In the genomic region with DNA sequence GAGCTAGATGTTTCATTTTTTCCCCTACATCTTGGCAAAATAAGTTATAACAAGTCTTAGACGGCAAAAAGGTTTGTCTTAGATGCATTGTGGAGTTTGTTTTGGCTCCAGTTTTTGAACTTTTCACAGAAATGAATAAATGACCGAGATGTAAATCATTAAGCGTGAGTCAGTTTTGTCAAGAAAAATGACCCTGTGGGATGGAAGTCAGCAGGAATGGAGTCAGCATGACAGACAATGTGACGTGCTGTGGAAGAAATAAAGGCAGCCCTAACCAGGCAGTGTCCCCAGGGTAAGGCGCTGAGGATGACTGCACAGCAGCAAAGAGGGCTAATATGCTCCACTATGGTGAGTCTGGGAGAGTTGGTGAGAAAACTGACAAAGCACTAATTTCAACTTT, we compare ENCODE assay signal across 18 cellular contexts.
"Had no signal": no experiment of that assay in that cellular context is flagged by ENCODE, and none has a peak within 500 bp of the region (broad histone marks: within the 10 kb centered on the region; RNA-seq: fewer than 3 reads in every experiment).

No MANE protein-coding gene starts in this region.

- H3K4me3 ChIP-seq: gastrocnemius medialis, left ventricle myocardium inferior, SK-N-MC, suprapubic skin, upper lobe of left lung had no signal

- H3K27ac Mint-ChIP-seq: activated B cell treated with CpG ODN at 0.5 μM for 24 hours; activated CD4-positive, alpha-beta memory T cell treated with anti-CD3 and anti-CD28 coated beads, Interleukin-2, amount 10 ng/mL, durations not matched to agents 7 days and 5 days; activated CD8-positive, alpha-beta memory T cell treated with anti-CD3 and anti-CD28 coated beads, Interleukin-2, amount 10 ng/mL, durations not matched to agents 7 days and 5 days; activated naive CD4-positive, alpha-beta T cell treated with anti-CD3 and anti-CD28 coated beads for 36 hours; activated T-helper 2 cell treated with anti-CD3 and anti-CD28 coated beads, Interferon-gamma antibody, Interleukin-2, Interleukin-4, amounts not matched to agents 10 μg/mL and 5 μg/mL and 100 μg/mL, durations not matched to agents 14 hours and 24 hours and 36 hours; effector memory CD8-positive, alpha-beta T cell; nephron progenitor cell; stimulated activated naive CD8-positive, alpha-beta T cell treated with anti-CD3 and anti-CD28 coated beads, Interleukin-15, Interleukin-2, amounts not matched to agents 100 ng/mL and 50 ng/mL, for 24 hours had no signal

- H3K4me1 Mint-ChIP-seq: activated B cell treated with CpG ODN at 0.5 μM for 24 hours; activated CD4-positive, alpha-beta memory T cell treated with anti-CD3 and anti-CD28 coated beads, Interleukin-2, amount 10 ng/mL, durations not matched to agents 7 days and 5 days; activated CD8-positive, alpha-beta memory T cell treated with anti-CD3 and anti-CD28 coated beads, Interleukin-2, amount 10 ng/mL, durations not matched to agents 7 days and 5 days; nephron progenitor cell had no signal

- ATAC-seq: activated CD8-positive, alpha-beta memory T cell treated with anti-CD3 and anti-CD28 coated beads, Interleukin-2, amount 10 ng/mL, durations not matched to agents 7 days and 5 days; effector memory CD8-positive, alpha-beta T cell; gastrocnemius medialis had no signal

- H3K4me3 Mint-ChIP-seq: activated B cell treated with CpG ODN at 0.5 μM for 24 hours; activated CD4-positive, alpha-beta memory T cell treated with anti-CD3 and anti-CD28 coated beads, Interleukin-2, amount 10 ng/mL, durations not matched to agents 7 days and 5 days; activated CD8-positive, alpha-beta memory T cell treated with anti-CD3 and anti-CD28 coated beads, Interleukin-2, amount 10 ng/mL, durations not matched to agents 7 days and 5 days; activated naive CD4-positive, alpha-beta T cell treated with anti-CD3 and anti-CD28 coated beads for 36 hours; effector memory CD8-positive, alpha-beta T cell; nephron progenitor cell; stimulated activated naive CD8-positive, alpha-beta T cell treated with anti-CD3 and anti-CD28 coated beads, Interleukin-15, Interleukin-2, amounts not matched to agents 100 ng/mL and 50 ng/mL, for 24 hours had no signal

- H3K36me3 Mint-ChIP-seq: activated CD8-positive, alpha-beta memory T cell treated with anti-CD3 and anti-CD28 coated beads, Interleukin-2, amount 10 ng/mL, durations not matched to agents 7 days and 5 days had no signal

- H3K36me3 ChIP-seq: gastrocnemius medialis, left ventricle myocardium inferior, suprapubic skin, upper lobe of left lung had no signal

- H3K9me3 Mint-ChIP-seq: activated B cell treated with CpG ODN at 0.5 μM for 24 hours; activated CD4-positive, alpha-beta memory T cell treated with anti-CD3 and anti-CD28 coated beads, Interleukin-2, amount 10 ng/mL, durations not matched to agents 7 days and 5 days; activated naive CD4-positive, alpha-beta T cell treated with anti-CD3 and anti-CD28 coated beads for 36 hours; activated T-helper 2 cell treated with anti-CD3 and anti-CD28 coated beads, Interferon-gamma antibody, Interleukin-2, Interleukin-4, amounts not matched to agents 10 μg/mL and 5 μg/mL and 100 μg/mL, durations not matched to agents 14 hours and 24 hours and 36 hours; effector memory CD8-positive, alpha-beta T cell; nephron progenitor cell; stimulated activated naive CD8-positive, alpha-beta T cell treated with anti-CD3 and anti-CD28 coated beads, Interleukin-15, Interleukin-2, amounts not matched to agents 100 ng/mL and 50 ng/mL, for 24 hours had no signal

- H3K4me1 ChIP-seq: gastrocnemius medialis, left ventricle myocardium inferior, suprapubic skin, upper lobe of left lung had no signal

- H3K27me3 ChIP-seq: gastrocnemius medialis, suprapubic skin, upper lobe of left lung had no signal

- H3K9me3 ChIP-seq: gastrocnemius medialis, left ventricle myocardium inferior, suprapubic skin, upper lobe of left lung had no signal

- H3K27ac ChIP-seq: gastrocnemius medialis, left ventricle myocardium inferior, SK-N-MC, suprapubic skin, upper lobe of left lung had no signal

- DNase-seq: activated B cell treated with CpG ODN at 0.5 μM for 24 hours; activated CD4-positive, alpha-beta memory T cell treated with anti-CD3 and anti-CD28 coated beads, Interleukin-2, amount 10 ng/mL, durations not matched to agents 7 days and 5 days; activated CD4-positive, alpha-beta T cell treated with anti-CD3 and anti-CD28 coated beads for 4 hours; activated CD8-positive, alpha-beta memory T cell treated with anti-CD3 and anti-CD28 coated beads, Interleukin-2, amount 10 ng/mL, durations not matched to agents 7 days and 5 days; activated naive CD4-positive, alpha-beta T cell treated with anti-CD3 and anti-CD28 coated beads for 36 hours; effector memory CD8-positive, alpha-beta T cell; gastrocnemius medialis; head of caudate nucleus; kidney; left ventricle myocardium inferior; nephron progenitor cell; nucleus accumbens; stimulated activated CD4-positive, alpha-beta T cell treated with anti-CD3 and anti-CD28 coated beads, Interleukin-2, amount 100 ng/mL, for 24 hours; upper lobe of left lung had no signal
